20 cellular contexts compared by ENCODE assay signal in the genomic region with DNA sequence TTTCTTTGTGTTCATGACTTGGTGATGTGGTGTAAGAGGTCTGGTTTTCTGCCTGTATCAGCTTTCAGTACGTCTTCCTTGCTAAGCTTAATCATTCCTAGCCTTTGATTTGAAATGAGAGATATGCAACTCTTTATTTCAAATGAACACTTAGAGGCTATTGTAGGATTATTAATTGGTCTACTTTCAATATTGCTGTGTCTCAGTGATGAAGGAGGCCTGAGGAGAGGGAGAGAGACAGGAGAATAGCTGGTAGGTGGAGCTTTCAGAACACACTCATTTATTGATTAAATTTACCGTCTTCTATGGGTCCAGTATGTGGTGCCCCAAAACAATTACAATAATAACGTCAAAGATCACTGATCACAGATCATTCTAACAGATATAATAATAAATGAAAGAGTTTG.
DNase-seq lines count a peak whose midpoint lies in the region; ATAC-seq, FAIRE-seq and TF ChIP-seq lines count a peak whose summit lies in the region.
"Had no signal": no experiment of that assay in that cellular context is flagged by ENCODE, and none has a peak within 500 bp of the region (broad histone marks: within the 10 kb centered on the region; RNA-seq: fewer than 3 reads in every experiment).

No MANE protein-coding gene starts in this region.

- H3K36me3 Mint-ChIP-seq in activated T-cell treated with anti-CD3 and anti-CD28 coated beads, Interleukin-2, amount 50 U/mL, for 4 hours (ENCODE audit: insufficient read depth) = peaks cover 5% of the 10 kb centered on the region
- peaks cover 5% of the 10 kb centered on the region for H3K36me3 Mint-ChIP-seq in osteocyte (ENCODE audit: unreplicated experiment)

- peak overlapping the region; percentile 20; the same call in 1 of the 2 replicates for H2AFZ ChIP-seq in Loucy (ENCODE audit: low read length)
- H2AFZ ChIP-seq in GM12878 (ENCODE audit: control insufficient read depth, low read depth, low read length) = peak overlapping the region; percentile 11; the same call in 1 of the 2 replicates
- no peak overlapping the region for H2AFZ ChIP-seq in mesenchymal stem cell (ENCODE audit: low read depth, low read length)
- H2AFZ ChIP-seq: PC-9 had no signal

- no peaks in the 10 kb centered on the region for H3K9me2 ChIP-seq in Loucy (replicated peaks; ENCODE audit: low read depth, low read length)

- H3F3A ChIP-seq in Loucy (ENCODE audit: low read depth) = no peaks in the 10 kb centered on the region

- no peak overlapping the region for H3K4ac ChIP-seq in mesenchymal stem cell (ENCODE audit: low read depth in 1 of 2, low read length in 2 of 2)

- no peak overlapping the region for H3K14ac ChIP-seq in mesenchymal stem cell (ENCODE audit: low read length in 2 of 2)

- H3K79me2 ChIP-seq in Loucy (ENCODE audit: insufficient read depth, low read length) (no peaks in the 10 kb centered on the region), GM12878 (ENCODE audit: control insufficient read depth, insufficient read depth, low read length) (no peaks in the 10 kb centered on the region)

- H3K27ac Mint-ChIP-seq in stimulated activated naive CD8-positive, alpha-beta T cell treated with anti-CD3 and anti-CD28 coated beads, Interleukin-15, amount 100 ng/mL, for 72 hours = peak overlapping the region; percentile 42 to 54
- H3K27ac Mint-ChIP-seq in osteocyte (ENCODE audit: unreplicated experiment) = no peak overlapping the region

- no peak overlapping the region for H2BK12ac ChIP-seq in mesenchymal stem cell (ENCODE audit: low read length in 2 of 2)

- H2BK15ac ChIP-seq in mesenchymal stem cell (ENCODE audit: low read depth, poor library complexity, severe bottlenecking) = no peak overlapping the region

- H2BK5ac ChIP-seq in mesenchymal stem cell (ENCODE audit: low read depth, low read length, poor library complexity, severe bottlenecking) = no peak overlapping the region

- no peak overlapping the region for H4K91ac ChIP-seq in mesenchymal stem cell (ENCODE audit: low read length)

- BruUV-seq in GM12878 (replicated peaks; lab: Mats Ljungman, UMichigan) = no TSS peak

- no peak overlapping the region for H3K18ac ChIP-seq in mesenchymal stem cell (ENCODE audit: low read depth in 1 of 2, low read length in 2 of 2)

- H3K9me3 ChIP-seq in Loucy (ENCODE audit: insufficient read depth, low read depth, low read length) (no peaks in the 10 kb centered on the region), GM12878 (replicated peaks; ENCODE audit: control insufficient read depth, insufficient read depth, low read length) (no peaks in the 10 kb centered on the region), mesenchymal stem cell (ENCODE audit: control insufficient read depth, low read length) (no peaks in the 10 kb centered on the region)
- H3K9me3 ChIP-seq: ovary, right atrium auricular region had no signal

- SMC1A ChIA-PET in GM12878 (lab: Charles Lee; ENCODE audit: uncharacterized antibody, unreplicated experiment) = interaction anchor here (1.0 to 1.2 kb wide), 2 partner anchors 9 to 128 kb away, joined by 3 to 4 read pairs; no protein-coding TSS in a partner anchor

- H3K4me3 ChIP-seq in Loucy (ENCODE audit: low read length, poor library complexity, severe bottlenecking) (peak overlapping the region; percentile 52), GM12878 (no peak overlapping the region; the same call in 1 of the 2 replicates), mesenchymal stem cell (ENCODE audit: insufficient read depth in 1 of 2, low read depth in 1 of 2, low read length in 2 of 2) (no peak overlapping the region)
- H3K4me3 ChIP-seq: dorsolateral prefrontal cortex, ovary, PC-9, right atrium auricular region had no signal

- peak; percentile 7 for FAIRE-seq in GM12878 (lab: Jason Lieb, UNC)

- no peaks in the 10 kb centered on the region for H3K79me1 ChIP-seq in mesenchymal stem cell (replicated peaks; ENCODE audit: low read length, poor library complexity, severe bottlenecking)

- peaks cover 22% of the 10 kb centered on the region for H3K4me1 Mint-ChIP-seq in activated T-cell treated with anti-CD3 and anti-CD28 coated beads, Interleukin-2, amount 50 U/mL, for 4 hours (ENCODE audit: low read depth)
- H3K4me1 Mint-ChIP-seq in stimulated activated naive CD8-positive, alpha-beta T cell treated with anti-CD3 and anti-CD28 coated beads, Interleukin-15, amount 100 ng/mL, for 72 hours = peaks cover 36% of the 10 kb centered on the region
- H3K4me1 Mint-ChIP-seq in osteocyte (ENCODE audit: unreplicated experiment) = no peaks in the 10 kb centered on the region

- H3K27ac ChIP-seq in GM12878 (ENCODE audit: control insufficient read depth, insufficient read depth) (no peak overlapping the region), mesenchymal stem cell (ENCODE audit: low read length, poor library complexity, severe bottlenecking) (no peak overlapping the region)
- H3K27ac ChIP-seq: C4-2B, dorsolateral prefrontal cortex, ovary, PC-9, right atrium auricular region had no signal

- no peak overlapping the region for H4K8ac ChIP-seq in mesenchymal stem cell (ENCODE audit: low read length)

- H3K36me3 ChIP-seq in Loucy (ENCODE audit: insufficient read depth, low read length) = no peaks in the 10 kb centered on the region
- no peaks in the 10 kb centered on the region for H3K36me3 ChIP-seq in GM12878 (ENCODE audit: control insufficient read depth in 2 of 2, insufficient read depth in 2 of 2, low read length in 1 of 2)
- H3K36me3 ChIP-seq in mesenchymal stem cell (ENCODE audit: control insufficient read depth in 1 of 2, insufficient read depth in 2 of 2, low read depth in 1 of 2, low read length in 2 of 2) = no peaks in the 10 kb centered on the region
- H3K36me3 ChIP-seq: ovary, right atrium auricular region had no signal

- H3K23ac ChIP-seq in mesenchymal stem cell (ENCODE audit: low read length in 2 of 2) = no peak overlapping the region

- 33% methylated on average over 3 of the region's 3 CpGs for WGBS in GM12878 (ENCODE audit: insufficient coverage, insufficient replicate concordance, low lambda C conversion rate, missing lambda C conversion rate)
- whole genome bisulfite sequencing in mesenchymal stem cell = no CpG with 5 or more reads among the region's 3 CpGs

- RAD21 ChIA-PET in GM12878 (lab: Charles Lee; ENCODE audit: unreplicated experiment) = no interaction called here

- no peak for TF ChIP-seq RAD21 in GM12878 (IDR thresholded peaks at IDR 0.05; ENCODE audit: insufficient read depth, low read depth, low read length)

- in situ Hi-C loops in GM12878 (cut with MboI) = no loop called here

- no peaks in the 10 kb centered on the region for H4K20me1 ChIP-seq in Loucy (ENCODE audit: insufficient read depth, low read length, poor library complexity, severe bottlenecking)
- no peaks in the 10 kb centered on the region for H4K20me1 ChIP-seq in GM12878 (ENCODE audit: control insufficient read depth, insufficient read depth)

- H3K27me3 Mint-ChIP-seq in activated T-cell treated with anti-CD3 and anti-CD28 coated beads, Interleukin-2, amount 50 U/mL, for 4 hours (ENCODE audit: low read depth) = no peaks in the 10 kb centered on the region
- no peaks in the 10 kb centered on the region for H3K27me3 Mint-ChIP-seq in stimulated activated naive CD8-positive, alpha-beta T cell treated with anti-CD3 and anti-CD28 coated beads, Interleukin-15, amount 100 ng/mL, for 72 hours
- H3K27me3 Mint-ChIP-seq in osteocyte (ENCODE audit: unreplicated experiment) = no peaks in the 10 kb centered on the region

- TF ChIP-seq POLR2A in GM12878 (IDR thresholded peaks at IDR 0.05; ENCODE audit: low read depth, low read length) = no peak

- H3K9ac ChIP-seq in Loucy (ENCODE audit: low read depth, low read length, poor library complexity, severe bottlenecking) = no peak overlapping the region
- no peak overlapping the region for H3K9ac ChIP-seq in GM12878 (ENCODE audit: control insufficient read depth, insufficient read depth, low read length)
- no peak overlapping the region for H3K9ac ChIP-seq in mesenchymal stem cell (ENCODE audit: low read length)

- H3K27me3 ChIP-seq in Loucy (ENCODE audit: insufficient read depth, low read length, poor library complexity, severe bottlenecking) = no peaks in the 10 kb centered on the region
- no peaks in the 10 kb centered on the region for H3K27me3 ChIP-seq in GM12878 (replicated peaks in 1 of 2; ENCODE audit: control insufficient read depth in 2 of 2, insufficient read depth in 2 of 2, low read length in 1 of 2)
- H3K27me3 ChIP-seq in mesenchymal stem cell (ENCODE audit: control insufficient read depth in 1 of 2, insufficient read depth in 1 of 2, low read length in 2 of 2) = no peaks in the 10 kb centered on the region
- H3K27me3 ChIP-seq: dorsolateral prefrontal cortex, ovary, right atrium auricular region had no signal

- intact Hi-C loops in GM12878 (cut with micrococcal nuclease; ENCODE audit: unreplicated experiment) = no loop called here

- ATAC-seq in activated T-cell treated with anti-CD3 and anti-CD28 coated beads, Interleukin-2, amount 50 U/mL, for 4 hours = peak; percentile 43 to 59
- ATAC-seq in GM12878 = peak; percentile 73
- peak; percentile 84 for ATAC-seq in stimulated activated naive CD8-positive, alpha-beta T cell treated with anti-CD3 and anti-CD28 coated beads, Interleukin-15, amount 100 ng/mL, for 72 hours

- no peaks in the 10 kb centered on the region for H3K9me3 Mint-ChIP-seq in activated T-cell treated with anti-CD3 and anti-CD28 coated beads, Interleukin-2, amount 50 U/mL, for 4 hours
- peaks cover 0 to 9% of the 10 kb centered on the region in 2 donors for H3K9me3 Mint-ChIP-seq in stimulated activated naive CD8-positive, alpha-beta T cell treated with anti-CD3 and anti-CD28 coated beads, Interleukin-15, amount 100 ng/mL, for 72 hours
- peaks cover 15% of the 10 kb centered on the region for H3K9me3 Mint-ChIP-seq in osteocyte (ENCODE audit: unreplicated experiment)

- no peak overlapping the region for H2AK5ac ChIP-seq in mesenchymal stem cell (ENCODE audit: low read length, severe bottlenecking)

- CTCF ChIA-PET in GM12878 (lab: Yijun Ruan, JAX) = interaction anchor here (1.1 to 1.4 kb wide), 2 partner anchors 29 to 144 kb away, joined by 3 read pairs; no protein-coding TSS in a partner anchor

- no peak for TF ChIP-seq EP300 in GM12878 (IDR thresholded peaks at IDR 0.05; ENCODE audit: borderline replicate concordance in 1 of 2, control insufficient read depth in 1 of 2, low read depth in 2 of 2, low read length in 2 of 2)

- TF ChIP-seq CTCF in Loucy (conservative IDR thresholded peaks at IDR 0.05; ENCODE audit: low read length) (no peak), GM12878 (IDR thresholded peaks at IDR 0.05 in 2 of 3, conservative IDR thresholded peaks at IDR 0.05 in 1 of 3; ENCODE audit: control insufficient read depth in 2 of 3, extremely low read depth in 1 of 3, insufficient read depth in 1 of 3, low read depth in 3 of 3, low read length in 3 of 3) (no peak), osteocyte (IDR thresholded peaks at IDR 0.05) (no peak)

- POLR2A ChIA-PET in GM12878 (lab: Charles Lee) = no interaction called here

- peak overlapping the region; percentile 13 for H3K4me3 Mint-ChIP-seq in activated T-cell treated with anti-CD3 and anti-CD28 coated beads, Interleukin-2, amount 50 U/mL, for 4 hours
- peak overlapping the region; percentile 62 to 64 for H3K4me3 Mint-ChIP-seq in stimulated activated naive CD8-positive, alpha-beta T cell treated with anti-CD3 and anti-CD28 coated beads, Interleukin-15, amount 100 ng/mL, for 72 hours
- H3K4me3 Mint-ChIP-seq in osteocyte (ENCODE audit: unreplicated experiment) = no peak overlapping the region

- no peak for DNase-seq in activated T-cell treated with anti-CD3 and anti-CD28 coated beads, Interleukin-2, amount 50 U/mL, for 4 hours
- DNase-seq in activated T-cell treated with anti-CD3 and anti-CD28 coated beads for 4 hours (no peak), GM12878 (ENCODE audit: low read depth, low spot score) (no peak), osteocyte (ENCODE audit: extremely low spot score, unreplicated experiment) (no peak), NCI-H1092 treated with DMSO at 0.1 percent for 48 hours (lab: John Stamatoyannopoulos, UW) (no peak), mesenchymal stem cell (no peak)
- DNase-seq in stimulated activated naive CD8-positive, alpha-beta T cell treated with anti-CD3 and anti-CD28 coated beads, Interleukin-15, amount 100 ng/mL, for 72 hours = no peak
- DNase-seq: ACHN; activated CD4-positive, alpha-beta T cell treated with anti-CD3 and anti-CD28 coated beads, Interleukin-2, amount 50 U/mL, for 48 hours; DMS153; dorsolateral prefrontal cortex; NCI-H187 treated with DMSO at 0.1 percent for 48 hours; ovary; PC-9; SHP77 treated with DMSO at 0.1 percent for 48 hours; stimulated activated CD4-positive, alpha-beta T cell treated with anti-CD3 and anti-CD28 coated beads, Interleukin-12 subunit alpha, Interleukin-12 subunit beta, amount 100 ng/mL, for 4 hours; substantia nigra had no signal

- peak overlapping the region; percentile 70 for H3K4me2 ChIP-seq in Loucy (ENCODE audit: low read depth, low read length, poor library complexity, severe bottlenecking)
- H3K4me2 ChIP-seq in GM12878 (ENCODE audit: control insufficient read depth, insufficient read depth) = peak overlapping the region; percentile 58; the same call in 1 of the 2 replicates
- no peak overlapping the region for H3K4me2 ChIP-seq in mesenchymal stem cell (ENCODE audit: low read length, poor library complexity, severe bottlenecking)
- H3K4me2 ChIP-seq: PC-9 had no signal

- no peak overlapping the region for H2BK120ac ChIP-seq in mesenchymal stem cell (ENCODE audit: low read depth, low read length)

- H3K4me1 ChIP-seq in Loucy (ENCODE audit: insufficient read depth, low read length, poor library complexity, severe bottlenecking) = peaks cover 27% of the 10 kb centered on the region
- H3K4me1 ChIP-seq in GM12878 (ENCODE audit: control insufficient read depth, insufficient read depth, low read length) = peaks cover 7% of the 10 kb centered on the region
- H3K4me1 ChIP-seq in mesenchymal stem cell (ENCODE audit: control insufficient read depth, insufficient read depth, low read depth, low read length) = no peaks in the 10 kb centered on the region
- H3K4me1 ChIP-seq: right atrium auricular region had no signal
